In the genomic region with DNA sequence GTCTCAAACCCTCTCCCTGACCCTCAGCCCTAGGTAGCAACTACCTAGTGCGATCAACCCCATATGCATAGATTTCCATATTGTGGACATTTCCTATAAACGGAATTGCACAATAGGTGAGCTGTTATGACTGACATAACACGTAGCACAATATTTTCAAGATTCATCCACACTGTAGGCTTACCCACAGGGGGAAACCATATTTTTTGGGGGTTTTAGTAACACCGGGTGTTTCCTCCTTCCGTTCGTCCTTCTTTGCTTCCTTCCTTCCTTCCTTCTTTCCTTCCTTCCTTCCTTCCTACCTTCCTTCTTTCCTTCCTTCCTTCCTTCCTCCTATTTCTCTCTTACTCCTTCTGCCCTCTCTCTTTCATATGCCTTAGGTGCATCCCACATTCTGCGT, we compare ENCODE assay signal across 7 cellular contexts.
DNase-seq lines count a peak whose midpoint lies in the region; FAIRE-seq and TF ChIP-seq lines count a peak whose summit lies in the region.
"Not testable (repeated sequence)": the region's sequence is repeated elsewhere in the genome, so short reads cannot be mapped to it uniquely, and the experiment has no call there.

No MANE protein-coding gene starts in this region.

- not testable (repeated sequence) for H3K9ac ChIP-seq in mesendoderm (ENCODE audit: low read length)

- not testable (repeated sequence) for H3K27ac ChIP-seq in mesendoderm (ENCODE audit: low read depth, low read length)

- not testable (repeated sequence) for H2BK15ac ChIP-seq in mesendoderm (replicated peaks; ENCODE audit: low read depth)

- H3K36me3 Mint-ChIP-seq in T-helper 1 cell treated with Interleukin-12 subunit alpha and Interleukin-12 subunit beta and Interleukin-4 antibody, amounts not matched to agents 30 μg/mL and 1 μg/mL, for 36 hours (ENCODE audit: low read depth), result not testable (repeated sequence)

- not testable (repeated sequence) for H3K36me3 ChIP-seq in mesendoderm (ENCODE audit: control insufficient read depth, insufficient read depth, low read length)

- H3K23ac ChIP-seq in mesendoderm (ENCODE audit: low read length), result not testable (repeated sequence)

- DNase-seq in Ammon's horn (ENCODE audit: low spot score), result peak; percentile 15
- peak; percentile 19 for DNase-seq in GM12891 (ENCODE audit: insufficient read length, low spot score)
- not testable (repeated sequence) for DNase-seq in HTR-8/SVneo (ENCODE audit: insufficient read length, low spot score)
- peak; percentile 52 for DNase-seq in ecto neural progenitor cell (ENCODE audit: low spot score)
- DNase-seq in hepatic stellate cell (ENCODE audit: low spot score), result peak; percentile 14
- DNase-seq in mesendoderm, result peak; percentile 5

- H2AK5ac ChIP-seq in mesendoderm (ENCODE audit: low read length), result not testable (repeated sequence)

- H3K4me2 ChIP-seq in mesendoderm (ENCODE audit: low read length), result not testable (repeated sequence)

- H3K27me3 Mint-ChIP-seq in T-helper 1 cell treated with Interleukin-12 subunit alpha and Interleukin-12 subunit beta and Interleukin-4 antibody, amounts not matched to agents 30 μg/mL and 1 μg/mL, for 36 hours (ENCODE audit: low read depth), result not testable (repeated sequence)

- not testable (repeated sequence) for H2BK120ac ChIP-seq in mesendoderm (ENCODE audit: low read depth, low read length)

- not testable (repeated sequence) for H3K79me1 ChIP-seq in mesendoderm (ENCODE audit: low read length)

- not testable (repeated sequence) for H2BK5ac ChIP-seq in mesendoderm (ENCODE audit: low read length)

- not testable (repeated sequence) for H3K27me3 ChIP-seq in mesendoderm (ENCODE audit: insufficient read depth, low read length, poor library complexity)

- H3K4me3 Mint-ChIP-seq in T-helper 1 cell treated with Interleukin-12 subunit alpha and Interleukin-12 subunit beta and Interleukin-4 antibody, amounts not matched to agents 30 μg/mL and 1 μg/mL, for 36 hours, result not testable (repeated sequence)

- H3K9me3 Mint-ChIP-seq in T-helper 1 cell treated with Interleukin-12 subunit alpha and Interleukin-12 subunit beta and Interleukin-4 antibody, amounts not matched to agents 30 μg/mL and 1 μg/mL, for 36 hours, result peaks cover 52% of the 10 kb centered on the region

- not testable (repeated sequence) for H4K8ac ChIP-seq in mesendoderm (ENCODE audit: low read depth, low read length)

- H3K79me2 ChIP-seq in mesendoderm (ENCODE audit: control insufficient read depth, insufficient read depth, low read length), result not testable (repeated sequence)

- not testable (repeated sequence) for H4K5ac ChIP-seq in mesendoderm (ENCODE audit: low read length)

- not testable (repeated sequence) for H3K4me1 ChIP-seq in mesendoderm (ENCODE audit: control insufficient read depth, low read depth, low read length)

- not testable (repeated sequence) for H3K56ac ChIP-seq in mesendoderm (ENCODE audit: low read length)

- peak overlapping the region; percentile 50 for H3K27ac Mint-ChIP-seq in T-helper 1 cell treated with Interleukin-12 subunit alpha and Interleukin-12 subunit beta and Interleukin-4 antibody, amounts not matched to agents 30 μg/mL and 1 μg/mL, for 36 hours

- not testable (repeated sequence) for H3K4me1 Mint-ChIP-seq in T-helper 1 cell treated with Interleukin-12 subunit alpha and Interleukin-12 subunit beta and Interleukin-4 antibody, amounts not matched to agents 30 μg/mL and 1 μg/mL, for 36 hours (ENCODE audit: low read depth)

- WGBS in mesendoderm (ENCODE audit: extremely low coverage, insufficient coverage, low lambda C conversion rate), result no CpG with 5 or more reads among the region's 7 CpGs

- H3K4ac ChIP-seq in mesendoderm (ENCODE audit: low read depth, low read length), result not testable (repeated sequence)

- TF ChIP-seq POLR2A in GM12891 (IDR thresholded peaks at IDR 0.05; ENCODE audit: low read depth, low read length), result not testable (repeated sequence)

- FAIRE-seq in GM12891 (lab: Jason Lieb, UNC), result not testable (repeated sequence)
- peak; percentile 75 for FAIRE-seq in HTR-8/SVneo (lab: Jason Lieb, UNC)

- H3K4me3 ChIP-seq in mesendoderm (ENCODE audit: low read length), result peak overlapping the region; percentile 9

- H3K18ac ChIP-seq in mesendoderm (ENCODE audit: low read length), result not testable (repeated sequence)
